Comparison of ENCODE assay signal across 15 cellular contexts in the genomic region with DNA sequence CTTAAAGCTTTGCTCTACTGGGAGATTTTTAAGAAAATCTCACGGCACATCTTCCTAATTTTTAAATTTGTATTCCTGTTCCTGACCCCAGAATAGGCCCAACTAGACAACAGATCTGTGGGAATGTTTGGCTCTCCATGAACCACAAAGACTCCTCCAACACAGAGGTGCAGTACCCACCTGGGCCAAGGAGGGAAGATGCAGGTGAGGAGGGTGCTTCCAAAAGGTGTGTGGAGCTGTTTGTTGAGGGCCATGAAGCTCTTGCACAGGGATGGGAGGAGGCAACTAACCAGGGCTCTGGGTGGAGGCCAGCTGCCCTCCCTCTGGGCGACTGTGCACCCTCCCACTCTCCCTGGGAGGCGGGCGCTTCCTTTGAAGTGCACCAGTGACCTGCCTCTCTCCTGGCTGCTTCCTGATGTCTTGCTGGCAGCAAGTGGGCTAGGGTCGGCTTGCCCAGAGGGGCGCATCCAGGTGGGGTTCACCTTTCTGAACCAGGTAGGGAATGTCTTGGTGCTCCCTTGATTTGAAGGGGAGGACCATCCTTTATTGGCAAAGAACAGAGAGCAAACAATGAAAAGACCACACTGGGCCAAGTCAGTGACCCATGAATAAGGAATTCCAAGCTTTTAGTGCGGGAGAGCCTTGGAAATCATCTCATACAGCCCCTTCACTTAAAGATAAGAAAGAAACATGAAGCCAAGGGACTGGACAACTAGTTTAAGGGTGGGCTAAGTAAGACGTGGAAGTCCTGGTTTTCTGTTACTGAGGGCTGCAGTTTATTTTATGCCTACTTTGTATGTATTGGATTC.
DNase-seq lines count a peak whose midpoint lies in the region; ATAC-seq lines count a peak whose summit lies in the region.
"Had no signal": no experiment of that assay in that cellular context is flagged by ENCODE, and none has a peak within 500 bp of the region (broad histone marks: within the 10 kb centered on the region; RNA-seq: fewer than 3 reads in every experiment).

No MANE protein-coding gene starts in this region.

- DNase-seq in NCI-H2107 treated with DMSO at 0.1 percent for 48 hours (lab: John Stamatoyannopoulos, UW; ENCODE audit: unreplicated experiment) (peak; percentile 31), NCI-H2107 (lab: John Stamatoyannopoulos, UW) (no peak), NCI-H226 (peak; percentile 73), islet precursor cell (peak; percentile 71), substantia nigra (lab: John Stamatoyannopoulos, UW) (no peak)
- DNase-seq in activated T-cell treated with anti-CD3 and anti-CD28 coated beads, Interleukin-2, amount 50 U/mL, for 1 hour: no peak
- DNase-seq: activated CD4-positive, alpha-beta T cell treated with anti-CD3 and anti-CD28 coated beads for 4 hours; amygdala; head of caudate nucleus; naive thymus-derived CD4-positive, alpha-beta T cell; NCI-H2171 treated with DMSO at 0.1 percent for 48 hours had no signal

- no peaks in the 10 kb centered on the region for H3K9me3 Mint-ChIP-seq in stimulated activated memory B cell treated with anti-CD40 and anti-IgM and Interleukin-4, amounts not matched to agents 10 μg/mL and 1 μg/mL and 100 μg/mL, for 72 hours
- H3K9me3 Mint-ChIP-seq: naive thymus-derived CD4-positive, alpha-beta T cell; T-helper 1 cell treated with Interleukin-12 subunit alpha and Interleukin-12 subunit beta and Interleukin-4 antibody, amounts not matched to agents 30 μg/mL and 1 μg/mL, for 36 hours had no signal

- no peak overlapping the region for H3K4me3 Mint-ChIP-seq in stimulated activated memory B cell treated with anti-CD40 and anti-IgM and Interleukin-4, amounts not matched to agents 10 μg/mL and 1 μg/mL and 100 μg/mL, for 72 hours
- H3K4me3 Mint-ChIP-seq: naive thymus-derived CD4-positive, alpha-beta T cell; T-helper 1 cell treated with Interleukin-12 subunit alpha and Interleukin-12 subunit beta and Interleukin-4 antibody, amounts not matched to agents 30 μg/mL and 1 μg/mL, for 36 hours had no signal

- H3K27me3 Mint-ChIP-seq in stimulated activated memory B cell treated with anti-CD40 and anti-IgM and Interleukin-4, amounts not matched to agents 10 μg/mL and 1 μg/mL and 100 μg/mL, for 72 hours: no peaks in the 10 kb centered on the region

- H3K36me3 Mint-ChIP-seq in stimulated activated memory B cell treated with anti-CD40 and anti-IgM and Interleukin-4, amounts not matched to agents 10 μg/mL and 1 μg/mL and 100 μg/mL, for 72 hours: no peaks in the 10 kb centered on the region
- H3K36me3 Mint-ChIP-seq: naive thymus-derived CD4-positive, alpha-beta T cell had no signal

- peak; percentile 45 for ATAC-seq in stimulated activated memory B cell treated with anti-CD40 and anti-IgM and Interleukin-4, amounts not matched to agents 10 μg/mL and 1 μg/mL and 100 μg/mL, for 72 hours
- no peak for ATAC-seq in HG02588 (IDR thresholded peaks at IDR 0.05; ENCODE audit: unreplicated experiment)
- ATAC-seq: left lobe of liver; naive thymus-derived CD4-positive, alpha-beta T cell had no signal

- no peak overlapping the region for H3K27ac Mint-ChIP-seq in stimulated activated memory B cell treated with anti-CD40 and anti-IgM and Interleukin-4, amounts not matched to agents 10 μg/mL and 1 μg/mL and 100 μg/mL, for 72 hours
- H3K27ac Mint-ChIP-seq: T-helper 1 cell treated with Interleukin-12 subunit alpha and Interleukin-12 subunit beta and Interleukin-4 antibody, amounts not matched to agents 30 μg/mL and 1 μg/mL, for 36 hours had no signal

- H3K27ac ChIP-seq in substantia nigra (ENCODE audit: low read depth, low read length, poor library complexity, severe bottlenecking): no peak overlapping the region

- H3K4me1 Mint-ChIP-seq in stimulated activated memory B cell treated with anti-CD40 and anti-IgM and Interleukin-4, amounts not matched to agents 10 μg/mL and 1 μg/mL and 100 μg/mL, for 72 hours: no peaks in the 10 kb centered on the region

Comparison
In these comparisons a context has a peak if more than half of its experiments do, and no peak if none do; other contexts are left out.
1. DNase-seq: peak in NCI-H2107 treated with DMSO at 0.1 percent for 48 hours (single experiment), NCI-H226 (single experiment) and islet precursor cell (single experiment); none in NCI-H2107 (single experiment), substantia nigra (0 of 49) and activated T-cell treated with anti-CD3 and anti-CD28 coated beads, Interleukin-2, amount 50 U/mL, for 1 hour (single experiment).